In the genomic region with DNA sequence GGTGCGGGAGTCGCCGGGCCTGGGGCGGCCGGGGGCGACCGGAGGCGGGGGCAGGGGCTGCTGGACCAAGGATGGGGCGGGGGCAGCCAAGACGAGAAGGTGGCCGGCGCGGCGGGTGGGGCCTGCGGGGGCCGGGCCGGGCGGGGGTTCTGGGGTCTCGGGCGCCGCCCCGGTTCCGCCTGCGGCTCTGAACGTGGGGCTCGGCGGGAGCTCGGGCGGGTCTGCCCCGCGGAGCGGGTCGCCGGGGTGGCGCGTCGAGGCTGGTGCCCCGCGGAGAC, we compare ENCODE assay signal across 8 cellular contexts. TPM values are rescaled to one million over a fixed set of nuclear protein-coding genes. Genes with fewer than 3 reads are reported as not detected.
DNase-seq lines count a peak whose midpoint lies in the region; ATAC-seq lines count a peak whose summit lies in the region.

No MANE protein-coding gene starts in this region.

- no peak for DNase-seq in HAP-1 (ENCODE audit: low spot score in 2 of 2)
- no peak for DNase-seq in activated CD4-positive, alpha-beta memory T cell treated with anti-CD3 and anti-CD28 coated beads for 36 hours
- no peak for DNase-seq in right cardiac atrium
- no peak for DNase-seq in islet precursor cell

- H3K4me1 Mint-ChIP-seq in activated CD4-positive, alpha-beta memory T cell treated with anti-CD3 and anti-CD28 coated beads for 36 hours (ENCODE audit: low read depth) = peaks cover 29% of the 10 kb centered on the region

- peaks cover 49% of the 10 kb centered on the region for H3K36me3 ChIP-seq in HAP-1 (replicated peaks)
- H3K36me3 ChIP-seq in skeletal muscle tissue (ENCODE audit: control insufficient read depth in 3 of 3, insufficient read depth in 3 of 3, low read length in 3 of 3) = peaks cover 37 to 39% (median 38%) of the 10 kb centered on the region in 3 donors

- peak overlapping the region; percentile 83 to 93 (median 92) for H3K9ac ChIP-seq in skeletal muscle tissue (ENCODE audit: low read depth in 1 of 3, low read length in 3 of 3)

- peak overlapping the region; percentile 87 for H3K4me3 ChIP-seq in HAP-1
- peak overlapping the region; percentile 87 for H3K4me3 ChIP-seq in right cardiac atrium (ENCODE audit: low read length)
- H3K4me3 ChIP-seq in skeletal muscle tissue (ENCODE audit: low read length in 3 of 3) = peak overlapping the region; percentile 67 to 87 (median 83)

- H3K9me3 ChIP-seq in HAP-1 = no peaks in the 10 kb centered on the region
- no peaks in the 10 kb centered on the region for H3K9me3 ChIP-seq in right cardiac atrium (ENCODE audit: control insufficient read depth, low read length)
- H3K9me3 ChIP-seq in skeletal muscle tissue (ENCODE audit: control insufficient read depth in 3 of 3, low read length in 3 of 3) = no peaks in the 10 kb centered on the region

- H3K9me3 Mint-ChIP-seq in activated CD4-positive, alpha-beta memory T cell treated with anti-CD3 and anti-CD28 coated beads for 36 hours = no peaks in the 10 kb centered on the region

- intact Hi-C loops in activated CD4-positive, alpha-beta memory T cell treated with anti-CD3 and anti-CD28 coated beads for 36 hours (cut with micrococcal nuclease) = loop anchor here (2.0 to 5.0 kb wide), 4 partner anchors 200 to 494 kb away; a partner anchor contains a TSS
- intact Hi-C loops in right cardiac atrium (cut with DNase I) = loop anchor here in 3 of 4 donors (2.0 to 5.0 kb wide), 3 partner anchors 74 to 80 kb away; no protein-coding TSS in a partner anchor

- H3K27me3 Mint-ChIP-seq in activated CD4-positive, alpha-beta memory T cell treated with anti-CD3 and anti-CD28 coated beads for 36 hours = no peaks in the 10 kb centered on the region

- POLR2A ChIA-PET in activated CD4-positive, alpha-beta memory T cell treated with anti-CD3 and anti-CD28 coated beads for 36 hours (lab: Charles Lee) = interaction anchor here (2.3 kb wide), 1 partner anchor 84 kb away, joined by 12 read pairs; a partner anchor contains a TSS

- H3K27me3 ChIP-seq in HAP-1 (ENCODE audit: low read depth) = no peaks in the 10 kb centered on the region
- H3K27me3 ChIP-seq in right cardiac atrium (ENCODE audit: control insufficient read depth, insufficient read depth) = no peaks in the 10 kb centered on the region
- H3K27me3 ChIP-seq in skeletal muscle tissue (ENCODE audit: control insufficient read depth in 3 of 3, insufficient read depth in 3 of 3, low read length in 3 of 3) = no peaks in the 10 kb centered on the region

- under 1% methylated on average over 39 of the region's 39 CpGs for WGBS in right cardiac atrium

- in situ Hi-C loops in HAP-1 (cut with MboI; ENCODE audit: low sequenced_read_pairs) = no loop called here

- H3K36me3 Mint-ChIP-seq in activated CD4-positive, alpha-beta memory T cell treated with anti-CD3 and anti-CD28 coated beads for 36 hours = peaks cover 21% of the 10 kb centered on the region

- H3K4me1 ChIP-seq in HAP-1 = peaks cover 11% of the 10 kb centered on the region
- H3K4me1 ChIP-seq in right cardiac atrium (ENCODE audit: control insufficient read depth, insufficient read depth, low read length) = peaks cover 7% of the 10 kb centered on the region
- H3K4me1 ChIP-seq in skeletal muscle tissue (ENCODE audit: control insufficient read depth in 3 of 3, insufficient read depth in 3 of 3, low read length in 3 of 3) = peaks cover 39 to 49% (median 46%) of the 10 kb centered on the region in 3 donors

- CTCF ChIA-PET in activated CD4-positive, alpha-beta memory T cell treated with anti-CD3 and anti-CD28 coated beads for 36 hours (lab: Charles Lee) = interaction anchor here (1.1 to 3.2 kb wide), 2 partner anchors 65 to 314 kb away, joined by 4 to 10 read pairs; a partner anchor contains a TSS

- peak overlapping the region; percentile 79 for H3K27ac ChIP-seq in right cardiac atrium (ENCODE audit: low read length)
- H3K27ac ChIP-seq in skeletal muscle tissue (ENCODE audit: low read depth, low read length) = peak overlapping the region; percentile 100

- ATAC-seq in right cardiac atrium = no peak
- no peak for ATAC-seq in GM21825 (IDR thresholded peaks at IDR 0.05; ENCODE audit: unreplicated experiment)
- no peak for ATAC-seq in HG03175 (IDR thresholded peaks at IDR 0.05; ENCODE audit: unreplicated experiment)
- ATAC-seq in GM19463 (IDR thresholded peaks at IDR 0.05; ENCODE audit: unreplicated experiment) = no peak

- peak overlapping the region; percentile 97 for H3K27ac Mint-ChIP-seq in activated CD4-positive, alpha-beta memory T cell treated with anti-CD3 and anti-CD28 coated beads for 36 hours

- H3K4me3 Mint-ChIP-seq in activated CD4-positive, alpha-beta memory T cell treated with anti-CD3 and anti-CD28 coated beads for 36 hours = peak overlapping the region; percentile 91

RNA-seq across cellular contexts. Expression of a gene that starts 0.2 kb away (rescaled TPM):
- total RNA-seq in activated CD4-positive, alpha-beta memory T cell treated with anti-CD3 and anti-CD28 coated beads for 36 hours = 100 to 1,000 TPM in 1 of 2 experiments, 10 to 100 TPM in 1; 98.6 to 101 TPM
- total RNA-seq in right cardiac atrium = 10 to 100 TPM; 65.0 to 80.9 (median 73.4) TPM
- polyA plus RNA-seq in right cardiac atrium = 87.5 TPM
- 41.8 TPM for total RNA-seq in skeletal muscle tissue
